ENCODE assay signal across 16 cellular contexts in the genomic region with DNA sequence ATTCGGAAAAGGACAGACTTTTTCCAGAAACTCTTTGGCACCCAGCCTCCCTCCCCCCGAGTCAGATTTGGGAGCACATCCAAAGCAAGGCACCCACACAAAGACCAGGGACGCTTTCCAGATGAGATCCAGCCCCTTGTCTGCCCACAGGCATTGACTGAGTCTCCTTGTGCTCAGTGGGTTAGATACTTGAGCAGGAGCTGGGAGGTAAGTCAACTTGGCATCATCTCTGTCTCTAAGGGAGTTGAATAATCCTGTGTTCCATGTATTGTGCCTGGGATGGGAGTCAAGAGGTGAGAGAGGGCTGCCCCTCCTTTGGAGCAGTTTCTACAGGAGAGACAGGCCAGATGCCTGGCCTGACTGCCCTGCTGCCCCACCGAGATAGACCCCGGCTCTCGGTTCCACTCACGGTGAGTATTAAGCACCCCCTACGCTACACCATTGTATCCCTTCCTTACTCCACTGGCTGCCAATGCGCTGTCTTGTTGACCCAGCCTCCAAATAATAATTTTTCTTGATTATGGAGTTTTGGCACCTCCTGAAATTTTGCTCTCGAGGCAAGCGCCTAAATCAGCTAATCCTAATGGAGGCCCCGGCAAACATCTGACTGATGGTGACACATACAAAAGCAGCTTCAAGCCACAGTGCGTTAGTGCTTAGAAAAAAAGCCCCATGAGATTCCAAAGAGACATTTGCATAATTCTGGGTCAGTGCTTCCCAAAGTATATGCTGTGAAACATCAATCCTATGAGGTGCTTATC. TPM values are rescaled to one million over a fixed set of nuclear protein-coding genes. Genes with fewer than 3 reads are reported as not detected.
DNase-seq lines count a peak whose midpoint lies in the region; ATAC-seq, FAIRE-seq and TF ChIP-seq lines count a peak whose summit lies in the region.
"Had no signal": no experiment of that assay in that cellular context is flagged by ENCODE, and none has a peak within 500 bp of the region (broad histone marks: within the 10 kb centered on the region; RNA-seq: fewer than 3 reads in every experiment).

No MANE protein-coding gene starts in this region.

- H3K9me3 ChIP-seq in osteoblast (ENCODE audit: low read depth, low read length): no peaks in the 10 kb centered on the region
- H3K9me3 ChIP-seq in vagina: no peaks in the 10 kb centered on the region
- H3K9me3 ChIP-seq: thoracic aorta had no signal

- TF ChIP-seq CTCF in osteoblast (IDR thresholded peaks at IDR 0.05; ENCODE audit: extremely low read depth, low read depth, low read length): no peak
- no peak for TF ChIP-seq CTCF in vagina (IDR thresholded peaks at IDR 0.05)

- no peak for FAIRE-seq in GM19239 (lab: Jason Lieb, UNC)
- FAIRE-seq: A204.1 had no signal

- H3K27me3 ChIP-seq in osteoblast (ENCODE audit: insufficient read depth, low read length) (no peaks in the 10 kb centered on the region), vagina (no peaks in the 10 kb centered on the region)
- H3K27me3 ChIP-seq: dorsolateral prefrontal cortex had no signal

- no peaks in the 10 kb centered on the region for H3K36me3 ChIP-seq in osteoblast (ENCODE audit: insufficient read depth, low read length)
- H3K36me3 ChIP-seq in vagina: no peaks in the 10 kb centered on the region
- H3K36me3 ChIP-seq: thoracic aorta had no signal

- H3K4me1 ChIP-seq in osteoblast (ENCODE audit: insufficient read depth, low read length): peaks cover 36% of the 10 kb centered on the region
- H3K4me1 ChIP-seq in vagina: peaks cover 37% of the 10 kb centered on the region

- TF ChIP-seq POLR2A in vagina (IDR thresholded peaks at IDR 0.05): no peak

- H3K27ac ChIP-seq in osteoblast (ENCODE audit: low read depth, low read length) (peak overlapping the region; percentile 52), vagina (peak overlapping the region; percentile 60)
- H3K27ac ChIP-seq: VCaP had no signal

- ATAC-seq in GM18520 (IDR thresholded peaks at IDR 0.05; ENCODE audit: unreplicated experiment): no peak
- ATAC-seq in GM21390 (IDR thresholded peaks at IDR 0.05; ENCODE audit: unreplicated experiment): no peak
- ATAC-seq: HCT116 had no signal

- peak overlapping the region; percentile 1 for H2AFZ ChIP-seq in osteoblast (ENCODE audit: low read length)

- no peaks in the 10 kb centered on the region for H4K20me1 ChIP-seq in osteoblast (ENCODE audit: insufficient read depth, low read length)

- no peaks in the 10 kb centered on the region for H3K79me2 ChIP-seq in osteoblast (ENCODE audit: insufficient read depth, low read length)

- H3K4me3 ChIP-seq in osteoblast (ENCODE audit: insufficient read depth, low read length) (no peak overlapping the region), vagina (peak overlapping the region in 1 of 2 donors; percentile 2)
- H3K4me3 ChIP-seq: dorsolateral prefrontal cortex, thoracic aorta had no signal

- intact Hi-C loops in vagina (cut with DNase I): no loop called here

- H3K4me2 ChIP-seq in osteoblast (ENCODE audit: insufficient read depth, low read length): peak overlapping the region; percentile 53

- DNase-seq in activated effector memory CD4-positive, alpha-beta T cell treated with anti-CD3 and anti-CD28 coated beads, Interleukin-2, amount 50 U/mL, for 16 hours: peak; percentile 6
- DNase-seq in activated effector memory CD4-positive, alpha-beta T cell treated with Interleukin-2 at 50 U/mL for 16 hours: no peak
- DNase-seq in globus pallidus (ENCODE audit: low spot score) (peak; percentile 48), osteoblast (ENCODE audit: insufficient read length, low spot score, missing footprints) (peak; percentile 80), vagina (ENCODE audit: extremely low spot score in 2 of 2) (peak; percentile 77 to 90), GM19239 (ENCODE audit: insufficient read length, low spot score) (no peak)
- DNase-seq: activated naive CD8-positive, alpha-beta T cell treated with anti-CD3 and anti-CD28 coated beads for 36 hours; NCI-H526 treated with DMSO at 0.1 percent for 48 hours; SHP77 treated with DMSO at 0.1 percent for 48 hours had no signal

RNA-seq across cellular contexts. Expression of a gene that starts 29.6 kb away (rescaled TPM):
- total RNA-seq in osteoblast (2.7 and 3.6 TPM in 2 replicates), vagina (9.8 TPM)

Comparison
In these comparisons a context has a peak if more than half of its experiments do, and no peak if none do; other contexts are left out.
1. DNase-seq: peak in activated effector memory CD4-positive, alpha-beta T cell treated with anti-CD3 and anti-CD28 coated beads, Interleukin-2, amount 50 U/mL, for 16 hours (single experiment), globus pallidus (single experiment), osteoblast (single experiment) and vagina (2 of 2); none in activated effector memory CD4-positive, alpha-beta T cell treated with Interleukin-2 at 50 U/mL for 16 hours (single experiment) and GM19239 (single experiment).